29 cellular contexts compared by ENCODE assay signal in genomic region chr14:44151120-44151519, GRCh38.
"Had no signal": no experiment of that assay in that cellular context is flagged by ENCODE, and none has a peak within 500 bp of the region (broad histone marks: within the 10 kb centered on the region; RNA-seq: fewer than 3 reads in every experiment).

No MANE protein-coding gene starts in this region.

- H3K36me3 Mint-ChIP-seq: immature natural killer cell; stimulated activated naive B cell treated with anti-CD40 and anti-IgM and Interleukin-4, amounts not matched to agents 10 μg/mL and 1 μg/mL and 100 μg/mL, for 72 hours had no signal

- H3K4me1 Mint-ChIP-seq: immature natural killer cell; naive thymus-derived CD8-positive, alpha-beta T cell; nephron progenitor cell; stimulated activated naive B cell treated with anti-CD40 and anti-IgM and Interleukin-4, amounts not matched to agents 10 μg/mL and 1 μg/mL and 100 μg/mL, for 72 hours had no signal

- DNase-seq: cortex of kidney; effector memory CD8-positive, alpha-beta T cell; erythroblast; esophagus squamous epithelium; foreskin melanocyte; glutamatergic neuron; heart right ventricle; hippocampal formation; immature natural killer cell; left ventricle myocardium superior; lower lobe of right lung; naive thymus-derived CD8-positive, alpha-beta T cell; nephron progenitor cell; occipital lobe; ovary; posterior cingulate gyrus; psoas muscle; right cardiac atrium; sigmoid colon; stimulated activated CD4-positive, alpha-beta T cell treated with anti-CD3 and anti-CD28 coated beads, Interleukin-15, amount 100 ng/mL, for 24 hours; stimulated activated CD4-positive, alpha-beta T cell treated with anti-CD3 and anti-CD28 coated beads, Interleukin-2, amount 100 ng/mL, for 48 hours; stimulated activated naive B cell treated with anti-CD40 and anti-IgM and Interleukin-4, amounts not matched to agents 10 μg/mL and 1 μg/mL and 100 μg/mL, for 72 hours; transverse colon; upper lobe of right lung; uterus had no signal

- H3K9me3 Mint-ChIP-seq: stimulated activated naive CD8-positive, alpha-beta T cell treated with anti-CD3 and anti-CD28 coated beads, Interleukin-15, Interleukin-2, amounts not matched to agents 100 ng/mL and 50 ng/mL, for 24 hours had no signal

- H3K27me3 Mint-ChIP-seq: effector memory CD8-positive, alpha-beta T cell; naive thymus-derived CD8-positive, alpha-beta T cell; stimulated activated naive B cell treated with anti-CD40 and anti-IgM and Interleukin-4, amounts not matched to agents 10 μg/mL and 1 μg/mL and 100 μg/mL, for 72 hours; stimulated activated naive CD8-positive, alpha-beta T cell treated with anti-CD3 and anti-CD28 coated beads, Interleukin-15, Interleukin-2, amounts not matched to agents 100 ng/mL and 50 ng/mL, for 24 hours had no signal

- H3K27me3 ChIP-seq: esophagus squamous epithelium, heart right ventricle, ovary, sigmoid colon, transverse colon, upper lobe of right lung, uterus had no signal

- ATAC-seq: effector memory CD8-positive, alpha-beta T cell; heart right ventricle; left ventricle myocardium superior; lower lobe of right lung; naive thymus-derived CD8-positive, alpha-beta T cell; psoas muscle; right cardiac atrium; stimulated activated naive B cell treated with anti-CD40 and anti-IgM and Interleukin-4, amounts not matched to agents 10 μg/mL and 1 μg/mL and 100 μg/mL, for 72 hours; upper lobe of right lung had no signal

- H3K9me3 ChIP-seq: lower lobe of right lung, ovary, psoas muscle, sigmoid colon, thoracic aorta, transverse colon, upper lobe of right lung, uterus had no signal

- H3K4me1 ChIP-seq: esophagus squamous epithelium, heart right ventricle, lower lobe of right lung, psoas muscle, sigmoid colon, transverse colon, upper lobe of right lung, uterus had no signal

- H3K36me3 ChIP-seq: esophagus squamous epithelium, heart right ventricle, lower lobe of right lung, ovary, sigmoid colon, thoracic aorta, transverse colon, upper lobe of right lung, uterus had no signal

- H3K4me3 ChIP-seq: esophagus squamous epithelium, heart right ventricle, lower lobe of right lung, ovary, psoas muscle, sigmoid colon, thoracic aorta, transverse colon, upper lobe of right lung, uterus had no signal

- FAIRE-seq: endometrium, keratinocyte had no signal

- H3K4me3 Mint-ChIP-seq: effector memory CD8-positive, alpha-beta T cell; immature natural killer cell; naive thymus-derived CD8-positive, alpha-beta T cell; nephron progenitor cell; stimulated activated naive B cell treated with anti-CD40 and anti-IgM and Interleukin-4, amounts not matched to agents 10 μg/mL and 1 μg/mL and 100 μg/mL, for 72 hours; stimulated activated naive CD8-positive, alpha-beta T cell treated with anti-CD3 and anti-CD28 coated beads, Interleukin-15, Interleukin-2, amounts not matched to agents 100 ng/mL and 50 ng/mL, for 24 hours had no signal

- H3K27ac Mint-ChIP-seq: effector memory CD8-positive, alpha-beta T cell; naive thymus-derived CD8-positive, alpha-beta T cell; nephron progenitor cell; stimulated activated naive B cell treated with anti-CD40 and anti-IgM and Interleukin-4, amounts not matched to agents 10 μg/mL and 1 μg/mL and 100 μg/mL, for 72 hours; stimulated activated naive CD8-positive, alpha-beta T cell treated with anti-CD3 and anti-CD28 coated beads, Interleukin-15, Interleukin-2, amounts not matched to agents 100 ng/mL and 50 ng/mL, for 24 hours had no signal

- H3K27ac ChIP-seq: esophagus squamous epithelium, heart right ventricle, lower lobe of right lung, ovary, psoas muscle, sigmoid colon, thoracic aorta, transverse colon, upper lobe of right lung, uterus had no signal
